In the genomic region with DNA sequence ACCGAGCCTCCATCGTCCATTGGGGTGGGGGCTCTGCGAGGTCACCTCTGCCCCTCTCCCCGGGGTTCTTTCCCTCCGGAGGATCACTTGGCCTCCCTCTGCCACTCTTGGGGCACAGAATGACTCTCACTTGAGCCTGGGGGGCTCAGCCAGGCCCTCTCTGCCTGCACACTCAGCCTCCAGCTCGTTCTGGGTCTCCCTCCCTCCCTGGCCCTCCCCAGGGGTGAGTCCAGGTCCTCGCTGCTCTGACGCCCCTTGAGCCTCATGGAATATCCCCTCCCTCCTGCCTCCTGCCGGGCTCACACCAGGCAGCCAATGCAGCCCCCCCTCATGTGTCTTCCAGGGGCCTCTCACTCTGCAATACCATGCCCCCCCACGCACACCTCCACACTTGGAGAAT, we compare ENCODE assay signal across 25 cellular contexts.
"Had no signal": no experiment of that assay in that cellular context is flagged by ENCODE, and none has a peak within 500 bp of the region (broad histone marks: within the 10 kb centered on the region; RNA-seq: fewer than 3 reads in every experiment).

No MANE protein-coding gene starts in this region.

- H3K27me3 ChIP-seq: body of pancreas had no signal

- ATAC-seq: activated CD4-positive, alpha-beta T cell treated with anti-CD3 and anti-CD28 coated beads for 36 hours; activated CD8-positive, alpha-beta T cell treated with anti-CD3 and anti-CD28 coated beads, Interleukin-2, amount 10 ng/mL, durations not matched to agents 7 days and 5 days; activated naive CD4-positive, alpha-beta T cell treated with anti-CD3 and anti-CD28 coated beads, Interleukin-2, amount 50 U/mL, for 72 hours; activated T-cell treated with anti-CD3 and anti-CD28 coated beads, Interleukin-2, amount 50 U/mL, for 4 hours; activated T-helper 17 cell treated with anti-CD3 and anti-CD28 coated beads, Interleukin-2, amount 50 U/mL, for 72 hours; body of pancreas; gastroesophageal sphincter; heart right ventricle had no signal

- DNase-seq: activated CD4-positive, alpha-beta T cell treated with anti-CD3 and anti-CD28 coated beads for 36 hours; activated CD4-positive, alpha-beta T cell treated with anti-CD3 and anti-CD28 coated beads, Interleukin-2, amount 10 ng/mL, durations not matched to agents 24 days and 14 days; activated CD4-positive, CD25-positive, alpha-beta regulatory T cell; activated CD4-positive, CD25-positive, alpha-beta regulatory T cell treated with anti-CD3 and anti-CD28 coated beads, Interleukin-2, amount 50 U/mL, for 72 hours; activated CD8-positive, alpha-beta T cell treated with anti-CD3 and anti-CD28 coated beads, Interleukin-2, amount 10 ng/mL, durations not matched to agents 7 days and 5 days; activated gamma-delta T cell; activated naive CD4-positive, alpha-beta T cell; activated naive CD4-positive, alpha-beta T cell treated with anti-CD3 and anti-CD28 coated beads, Interleukin-2, amount 10 ng/mL, durations not matched to agents 7 days and 5 days; activated T-cell treated with anti-CD3 and anti-CD28 coated beads, Interleukin-2, amount 50 U/mL, for 4 hours; amygdala; aorta; body of pancreas; caudate nucleus; cortex of kidney; dermis blood vessel endothelial cell; effector CD8-positive, alpha-beta T cell; esophagus squamous epithelium; foreskin melanocyte; heart right ventricle; T-helper 2 cell had no signal

- H3K36me3 ChIP-seq: adrenal gland, esophagus squamous epithelium, gastroesophageal sphincter, heart right ventricle had no signal

- H3K4me3 ChIP-seq: adrenal gland, body of pancreas, esophagus squamous epithelium, gastroesophageal sphincter, heart right ventricle had no signal

- H3K9me3 ChIP-seq: adrenal gland, body of pancreas, esophagus squamous epithelium, gastroesophageal sphincter, heart right ventricle had no signal

- H3K27ac ChIP-seq: adrenal gland, body of pancreas, epithelial cell of prostate, esophagus squamous epithelium, gastroesophageal sphincter, heart right ventricle had no signal

- H3K4me1 ChIP-seq: adrenal gland, body of pancreas, esophagus squamous epithelium, gastroesophageal sphincter, heart right ventricle had no signal
